Comparison of ENCODE assay signal across 8 cellular contexts in the genomic region with DNA sequence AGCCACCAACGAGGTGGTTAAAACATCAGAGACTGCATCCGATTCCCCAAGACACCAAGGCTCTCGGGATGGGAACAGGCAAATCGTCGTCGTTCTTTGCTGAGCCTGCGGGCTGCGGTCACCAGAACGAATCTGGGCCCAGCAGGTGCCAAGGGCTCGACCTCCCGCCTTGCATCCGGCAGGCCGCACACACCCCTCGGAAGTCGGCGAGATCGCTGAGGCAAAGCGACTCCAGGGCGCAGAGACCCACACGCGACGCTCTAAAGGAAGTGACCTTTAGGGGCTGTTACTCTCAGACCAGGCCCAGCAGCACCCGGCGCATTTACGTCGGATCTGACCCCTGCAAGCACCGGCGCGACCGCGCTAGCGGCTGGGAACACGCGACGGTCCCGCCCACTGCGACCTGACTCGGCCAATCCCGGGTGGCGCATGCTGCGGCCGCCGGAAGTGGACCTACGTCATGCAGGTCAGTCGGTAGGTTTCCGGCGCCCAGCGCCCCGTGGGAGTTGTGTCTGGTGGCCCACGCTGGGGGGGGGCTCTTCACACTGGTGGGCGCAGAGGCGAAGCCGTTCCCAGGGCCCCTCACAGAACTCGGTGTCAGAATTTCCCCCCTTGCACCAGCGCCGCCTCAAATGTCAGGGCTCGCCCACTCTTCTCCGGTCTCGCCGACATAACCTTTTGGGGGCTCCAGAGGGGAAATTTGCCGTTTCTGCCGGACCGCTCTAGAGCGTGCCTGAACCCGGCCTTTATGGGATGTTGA. TPM values are rescaled to one million over a fixed set of nuclear protein-coding genes. Genes with fewer than 3 reads are reported as not detected.
A peak's percentile ranks its signal among the peaks of the same experiment; 100 is the strongest.
DNase-seq lines count a peak whose midpoint lies in the region; ATAC-seq lines count a peak whose summit lies in the region.

No MANE protein-coding gene starts in this region.

- peak; percentile 62 for DNase-seq in NCI-H2171 (lab: John Stamatoyannopoulos, UW)
- peak; percentile 92 for DNase-seq in cerebellar cortex (ENCODE audit: low spot score)
- peak; percentile 90 for DNase-seq in kidney tubule cell (ENCODE audit: low spot score)
- DNase-seq in stimulated activated CD4-positive, alpha-beta T cell treated with anti-CD3 and anti-CD28 coated beads, Interleukin-4, amount 100 ng/mL, for 1 hour = peak; percentile 79
- DNase-seq in H4 (ENCODE audit: low spot score) = no peak

- ATAC-seq in GM18517 (IDR thresholded peaks at IDR 0.05; ENCODE audit: unreplicated experiment) = peak; percentile 83
- peak; percentile 94 for ATAC-seq in HG02981 (IDR thresholded peaks at IDR 0.05; ENCODE audit: unreplicated experiment)
- peak; percentile 72 to 78 for ATAC-seq in activated CD4-positive, CD25-positive, alpha-beta regulatory T cell treated with anti-CD3 and anti-CD28 coated beads, Interleukin-2, amount 50 U/mL, for 24 hours

RNA-seq across cellular contexts. Expression of a gene that starts 7.5 kb away (rescaled TPM):
- total RNA-seq in H4 (2014; rRNA removed; shearing (Covaris generic)) = 192 and 237 TPM in 2 replicates

RNA-seq across cellular contexts. Expression of a gene that starts 13.4 kb away (rescaled TPM):
- total RNA-seq in H4 (2014; rRNA removed; shearing (Covaris generic)) = 1.2 and 2.0 TPM in 2 replicates
